19 cellular contexts compared by ENCODE assay signal in the genomic region with DNA sequence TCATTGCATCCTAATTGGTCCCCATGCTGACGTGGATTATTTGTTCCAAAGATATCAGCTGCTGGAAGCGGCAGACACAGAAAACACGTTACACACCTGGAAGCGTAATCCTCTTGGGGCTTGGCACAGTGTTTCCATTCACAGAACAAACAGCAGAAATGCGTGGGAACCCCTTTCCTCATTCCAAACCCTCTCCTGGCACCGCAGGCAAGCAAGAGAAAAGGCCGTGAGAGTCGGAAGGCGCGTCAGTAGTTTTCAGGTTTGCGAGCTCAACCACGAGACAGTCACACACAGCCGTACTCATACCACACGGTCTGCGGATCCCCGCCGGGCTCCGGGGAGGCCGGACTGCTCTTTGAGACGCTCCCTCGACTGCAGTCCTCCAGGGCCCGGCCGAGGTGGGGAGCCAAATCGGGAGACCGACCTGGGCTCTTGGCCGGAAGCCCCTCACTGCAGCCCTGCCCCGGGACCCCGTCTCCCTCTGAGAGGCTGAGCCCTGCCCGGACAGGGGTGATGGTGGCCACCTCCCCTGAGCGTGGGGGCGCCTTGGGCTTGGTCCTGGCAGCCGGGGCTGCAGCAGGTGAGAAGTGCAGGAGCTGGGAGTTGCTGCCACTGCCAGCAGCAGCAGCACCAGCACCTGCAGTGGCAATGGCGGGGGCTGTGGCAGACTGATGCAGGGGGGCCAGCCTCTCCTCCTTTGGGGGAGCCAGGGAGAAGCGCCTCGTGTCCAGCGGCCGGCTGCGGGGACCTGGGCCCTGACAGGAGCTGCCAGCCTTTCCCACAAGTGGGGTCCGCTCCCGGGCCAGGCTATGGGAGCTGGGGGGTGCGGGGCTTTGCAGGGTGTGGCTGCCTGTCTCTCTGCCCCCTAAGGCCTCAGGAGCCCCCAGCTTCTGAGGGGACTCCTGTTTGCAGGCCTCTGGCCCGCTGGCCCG. TPM values are rescaled to one million over a fixed set of nuclear protein-coding genes. Genes with fewer than 3 reads are reported as not detected.
A peak's percentile ranks its signal among the peaks of the same experiment; 100 is the strongest.
DNase-seq lines count a peak whose midpoint lies in the region; ATAC-seq and TF ChIP-seq lines count a peak whose summit lies in the region.
"Had no signal": no experiment of that assay in that cellular context is flagged by ENCODE, and none has a peak within 500 bp of the region (broad histone marks: within the 10 kb centered on the region; RNA-seq: fewer than 3 reads in every experiment).

No MANE protein-coding gene starts in this region.

- no peak overlapping the region; a peak in 1 of 4 replicates for H3K27ac ChIP-seq in SK-N-SH (ENCODE audit: low read depth in 2 of 2, low read length in 1 of 2)
- H3K27ac ChIP-seq: heart right ventricle, right atrium auricular region had no signal

- TF ChIP-seq CTCF in SK-N-SH (IDR thresholded peaks at IDR 0.05) (no peak), natural killer cell (IDR thresholded peaks at IDR 0.05) (no peak)

- H3K4me1 Mint-ChIP-seq in IgD-negative memory B cell (peaks cover 0 to 1% (median 0%) of the 10 kb centered on the region in 3 donors), natural killer cell (peaks cover 19 to 28% of the 10 kb centered on the region in 2 donors)
- H3K4me1 Mint-ChIP-seq in effector memory CD8-positive, alpha-beta T cell (ENCODE audit: low read depth in 2 of 2): peaks cover 16 to 17% of the 10 kb centered on the region in 2 donors
- H3K4me1 Mint-ChIP-seq: B cell had no signal

- H3K4me2 ChIP-seq in SK-N-SH: no peak overlapping the region

- intact Hi-C loops in natural killer cell (cut with micrococcal nuclease): no loop called here

- no peaks in the 10 kb centered on the region for H4K20me1 ChIP-seq in SK-N-SH (ENCODE audit: insufficient read depth)

- TF ChIP-seq EP300 in SK-N-SH (IDR thresholded peaks at IDR 0.05; ENCODE audit: borderline replicate concordance in 1 of 2, low read depth in 1 of 2, low read length in 1 of 2): no peak

- POLR2A ChIA-PET in SK-N-SH (lab: Yijun Ruan, JAX): no interaction called here

- CTCF ChIA-PET in SK-N-SH (lab: Yijun Ruan, JAX): interaction anchor here (0.6 to 1.5 kb wide), 3 partner anchors 29 to 100 kb away, joined by 3 read pairs; no protein-coding TSS in a partner anchor

- H3K27ac Mint-ChIP-seq in IgD-negative memory B cell (peak overlapping the region in 2 of 3 donors; percentile 49 to 62), natural killer cell (peak overlapping the region in 1 of 2 donors; percentile 49)
- peak overlapping the region; percentile 38 to 85 for H3K27ac Mint-ChIP-seq in effector memory CD8-positive, alpha-beta T cell
- H3K27ac Mint-ChIP-seq: activated naive CD4-positive, alpha-beta T cell treated with anti-CD3 and anti-CD28 coated beads, Interleukin-2, amount 10 ng/mL, durations not matched to agents 7 days and 5 days; B cell had no signal

- no peak overlapping the region for H3K4me3 ChIP-seq in SK-N-SH (ENCODE audit: low read depth in 2 of 2, low read length in 1 of 2)
- H3K4me3 ChIP-seq: heart right ventricle, right atrium auricular region had no signal

- H3K27me3 Mint-ChIP-seq in IgD-negative memory B cell (no peaks in the 10 kb centered on the region), natural killer cell (ENCODE audit: low read depth in 2 of 2) (no peaks in the 10 kb centered on the region)
- H3K27me3 Mint-ChIP-seq in effector memory CD8-positive, alpha-beta T cell: no peaks in the 10 kb centered on the region
- H3K27me3 Mint-ChIP-seq: activated naive CD4-positive, alpha-beta T cell treated with anti-CD3 and anti-CD28 coated beads, Interleukin-2, amount 10 ng/mL, durations not matched to agents 7 days and 5 days; B cell had no signal

- no peaks in the 10 kb centered on the region for H3K36me3 ChIP-seq in SK-N-SH (replicated peaks in 1 of 2; ENCODE audit: control insufficient read depth in 1 of 2, insufficient read depth in 2 of 2, low read length in 1 of 2)
- H3K36me3 ChIP-seq: right atrium auricular region had no signal

- no peaks in the 10 kb centered on the region for H3K9me3 Mint-ChIP-seq in IgD-negative memory B cell
- no peaks in the 10 kb centered on the region for H3K9me3 Mint-ChIP-seq in effector memory CD8-positive, alpha-beta T cell
- H3K9me3 Mint-ChIP-seq in natural killer cell: no peaks in the 10 kb centered on the region
- H3K9me3 Mint-ChIP-seq: activated naive CD4-positive, alpha-beta T cell treated with anti-CD3 and anti-CD28 coated beads, Interleukin-2, amount 10 ng/mL, durations not matched to agents 7 days and 5 days had no signal

- H3K27me3 ChIP-seq in SK-N-SH (ENCODE audit: insufficient read depth): no peaks in the 10 kb centered on the region
- H3K27me3 ChIP-seq: heart right ventricle, right atrium auricular region had no signal

- H2AFZ ChIP-seq in SK-N-SH (ENCODE audit: low read depth): no peak overlapping the region

- H3K79me2 ChIP-seq in SK-N-SH (ENCODE audit: insufficient read depth): no peaks in the 10 kb centered on the region

- no peaks in the 10 kb centered on the region for H3K36me3 Mint-ChIP-seq in IgD-negative memory B cell
- H3K36me3 Mint-ChIP-seq in effector memory CD8-positive, alpha-beta T cell (ENCODE audit: insufficient read depth): peaks cover 96% of the 10 kb centered on the region
- no peaks in the 10 kb centered on the region for H3K36me3 Mint-ChIP-seq in natural killer cell

- DNase-seq in SK-N-SH: peak; percentile 28
- DNase-seq in effector memory CD8-positive, alpha-beta T cell: no peak
- DNase-seq in natural killer cell: no peak
- DNase-seq in DMS79 treated with DMSO at 0.1 percent for 48 hours (lab: John Stamatoyannopoulos, UW): no peak
- no peak for DNase-seq in AG20443 (ENCODE audit: low spot score)
- DNase-seq: activated CD4-positive, alpha-beta T cell treated with anti-CD3 and anti-CD28 coated beads for 48 hours; activated CD8-positive, alpha-beta memory T cell treated with anti-CD3 and anti-CD28 coated beads, Interleukin-2, amount 50 U/mL, for 48 hours; activated naive CD4-positive, alpha-beta T cell treated with anti-CD3 and anti-CD28 coated beads, Interleukin-2, amount 10 ng/mL, durations not matched to agents 7 days and 5 days; EL; HCEC 1CT; heart right ventricle; NCI-H2029 treated with DMSO at 0.1 percent for 48 hours; NCI-H524 treated with DMSO at 0.1 percent for 48 hours; stimulated activated CD4-positive, alpha-beta T cell treated with anti-CD3 and anti-CD28 coated beads, Interleukin-12 subunit alpha, Interleukin-12 subunit beta, amount 100 ng/mL, for 4 hours had no signal

- no peak overlapping the region for H3K4me3 Mint-ChIP-seq in IgD-negative memory B cell
- no peak overlapping the region for H3K4me3 Mint-ChIP-seq in effector memory CD8-positive, alpha-beta T cell
- H3K4me3 Mint-ChIP-seq in natural killer cell: peak overlapping the region; percentile 42
- H3K4me3 Mint-ChIP-seq: activated naive CD4-positive, alpha-beta T cell treated with anti-CD3 and anti-CD28 coated beads, Interleukin-2, amount 10 ng/mL, durations not matched to agents 7 days and 5 days; B cell had no signal

- H3K9me3 ChIP-seq in SK-N-SH: no peaks in the 10 kb centered on the region
- H3K9me3 ChIP-seq: heart right ventricle, right atrium auricular region had no signal

- H3K9ac ChIP-seq in SK-N-SH: no peak overlapping the region

- peaks cover 0 to 13% of the 10 kb centered on the region in 2 experiments; a peak in 1 of 4 replicates for H3K4me1 ChIP-seq in SK-N-SH (ENCODE audit: control insufficient read depth in 1 of 2, insufficient read depth in 2 of 2, low read depth in 1 of 2, low read length in 1 of 2)

- ATAC-seq in SK-N-SH treated with all-trans-retinoic acid at 6 μM for 48 hours: no peak
- no peak for ATAC-seq in effector memory CD8-positive, alpha-beta T cell (replicated peaks)
- ATAC-seq in natural killer cell: no peak
- ATAC-seq in HG03139 (IDR thresholded peaks at IDR 0.05; ENCODE audit: unreplicated experiment): no peak

- TF ChIP-seq RAD21 in SK-N-SH (IDR thresholded peaks at IDR 0.05; ENCODE audit: low read length): no peak

- 89% methylated on average over 27 of the region's 43 CpGs for WGBS in SK-N-SH (ENCODE audit: low lambda C conversion rate)

- H3F3A ChIP-seq in SK-N-SH (replicated peaks; ENCODE audit: insufficient read depth): no peaks in the 10 kb centered on the region

- no peaks in the 10 kb centered on the region for H3K9me2 ChIP-seq in SK-N-SH

TF ChIP-seq in SK-N-SH, 30 proteins besides CTCF, POLR2A, EP300 and RAD21 (continues in another document):
- TF ChIP-seq, protein P1, sequence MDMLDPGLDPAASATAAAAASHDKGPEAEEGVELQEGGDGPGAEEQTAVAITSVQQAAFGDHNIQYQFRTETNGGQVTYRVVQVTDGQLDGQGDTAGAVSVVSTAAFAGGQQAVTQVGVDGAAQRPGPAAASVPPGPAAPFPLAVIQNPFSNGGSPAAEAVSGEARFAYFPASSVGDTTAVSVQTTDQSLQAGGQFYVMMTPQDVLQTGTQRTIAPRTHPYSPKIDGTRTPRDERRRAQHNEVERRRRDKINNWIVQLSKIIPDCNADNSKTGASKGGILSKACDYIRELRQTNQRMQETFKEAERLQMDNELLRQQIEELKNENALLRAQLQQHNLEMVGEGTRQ (IDR thresholded peaks at IDR 0.05; ENCODE audit: borderline replicate concordance, low read depth, low read length): no peak
- TF ChIP-seq GABPA (IDR thresholded peaks at IDR 0.05; ENCODE audit: low read depth): no peak
- no peak for TF ChIP-seq RFX5 (IDR thresholded peaks at IDR 0.05; ENCODE audit: low read length)

TF ChIP-seq in SK-N-SH treated with all-trans-retinoic acid at 6 μM for 48 hours, 23 proteins besides CTCF, POLR2A, EP300 and RAD21 (continues in another document):
- no peak for TF ChIP-seq OSR1 (CRISPR knock-in tag; IDR thresholded peaks at IDR 0.05)
- no peak for TF ChIP-seq TOX (CRISPR knock-in tag; IDR thresholded peaks at IDR 0.05; ENCODE audit: borderline replicate concordance)
- TF ChIP-seq ZNF70 (CRISPR knock-in tag; IDR thresholded peaks at IDR 0.05): no peak
- TF ChIP-seq, protein P2, sequence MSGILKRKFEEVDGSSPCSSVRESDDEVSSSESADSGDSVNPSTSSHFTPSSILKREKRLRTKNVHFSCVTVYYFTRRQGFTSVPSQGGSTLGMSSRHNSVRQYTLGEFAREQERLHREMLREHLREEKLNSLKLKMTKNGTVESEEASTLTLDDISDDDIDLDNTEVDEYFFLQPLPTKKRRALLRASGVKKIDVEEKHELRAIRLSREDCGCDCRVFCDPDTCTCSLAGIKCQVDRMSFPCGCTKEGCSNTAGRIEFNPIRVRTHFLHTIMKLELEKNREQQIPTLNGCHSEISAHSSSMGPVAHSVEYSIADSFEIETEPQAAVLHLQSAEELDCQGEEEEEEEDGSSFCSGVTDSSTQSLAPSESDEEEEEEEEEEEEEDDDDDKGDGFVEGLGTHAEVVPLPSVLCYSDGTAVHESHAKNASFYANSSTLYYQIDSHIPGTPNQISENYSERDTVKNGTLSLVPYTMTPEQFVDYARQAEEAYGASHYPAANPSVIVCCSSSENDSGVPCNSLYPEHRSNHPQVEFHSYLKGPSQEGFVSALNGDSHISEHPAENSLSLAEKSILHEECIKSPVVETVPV (CRISPR knock-in tag; IDR thresholded peaks at IDR 0.05): no peak
- TF ChIP-seq ARNTL (CRISPR knock-in tag; IDR thresholded peaks at IDR 0.05; ENCODE audit: borderline replicate concordance, low read depth): no peak
- TF ChIP-seq ISL1 (CRISPR knock-in tag; IDR thresholded peaks at IDR 0.05): no peak

RNA-seq across cellular contexts. Expression of gene GPR68, which starts 28.1 kb away (rescaled TPM):
- polyA plus RNA-seq in SK-N-SH (2012; rRNA removed) (0.18 and 0.62 TPM in 2 replicates), IgD-negative memory B cell (1.6 TPM)
- polyA plus RNA-seq in SK-N-SH (2012; cell fraction: cytosol; rRNA removed): 0.26 and 0.49 TPM in 2 replicates
- 0.63 and 1.2 TPM in 2 replicates for polyA plus RNA-seq in SK-N-SH (2012; cell fraction: nucleus; rRNA removed)
- total RNA-seq in natural killer cell: 10 to 100 TPM in 2 of 3 donors, 1 to 10 TPM in 1; 7.6 to 24.0 (median 15.7) TPM
